In genomic region chr12:105783983-105784947, GRCh38 we compare ENCODE assay signal across 10 cellular contexts.
DNase-seq lines count a peak whose midpoint lies in the region; ATAC-seq and TF ChIP-seq lines count a peak whose summit lies in the region.
"Had no signal": no experiment of that assay in that cellular context is flagged by ENCODE, and none has a peak within 500 bp of the region (broad histone marks: within the 10 kb centered on the region; RNA-seq: fewer than 3 reads in every experiment).

No MANE protein-coding gene starts in this region.

- H3K36me3 Mint-ChIP-seq in activated naive CD4-positive, alpha-beta T cell treated with anti-CD3 and anti-CD28 coated beads for 36 hours (ENCODE audit: low read depth), result no peaks in the 10 kb centered on the region
- H3K36me3 Mint-ChIP-seq in stimulated activated memory B cell treated with anti-CD40 and anti-IgM and Interleukin-4, amounts not matched to agents 10 μg/mL and 1 μg/mL and 100 μg/mL, for 72 hours, result no peaks in the 10 kb centered on the region
- no peaks in the 10 kb centered on the region for H3K36me3 Mint-ChIP-seq in MCF 10A (ENCODE audit: insufficient read depth, unreplicated experiment)
- H3K36me3 Mint-ChIP-seq in activated CD8-positive, alpha-beta memory T cell treated with anti-CD3 and anti-CD28 coated beads, Interleukin-2, amount 10 ng/mL, durations not matched to agents 7 days and 5 days, result no peaks in the 10 kb centered on the region
- H3K36me3 Mint-ChIP-seq: activated naive CD4-positive, alpha-beta T cell treated with anti-CD3 and anti-CD28 coated beads, Interleukin-2, amount 50 U/mL, for 24 hours had no signal

- TF ChIP-seq CTCF in MCF 10A (IDR thresholded peaks at IDR 0.05; ENCODE audit: unreplicated experiment), result no peak

- intact Hi-C loops in activated naive CD4-positive, alpha-beta T cell treated with anti-CD3 and anti-CD28 coated beads for 36 hours (cut with micrococcal nuclease), result no loop called here
- intact Hi-C loops in MCF 10A (cut with micrococcal nuclease), result no loop called here

- POLR2A ChIA-PET in MCF 10A (lab: Yijun Ruan, JAX), result no interaction called here

- H3K4me1 Mint-ChIP-seq in activated naive CD4-positive, alpha-beta T cell treated with anti-CD3 and anti-CD28 coated beads for 36 hours (ENCODE audit: low read depth), result peaks cover 9% of the 10 kb centered on the region
- H3K4me1 Mint-ChIP-seq in stimulated activated memory B cell treated with anti-CD40 and anti-IgM and Interleukin-4, amounts not matched to agents 10 μg/mL and 1 μg/mL and 100 μg/mL, for 72 hours, result peaks cover 11% of the 10 kb centered on the region
- H3K4me1 Mint-ChIP-seq in MCF 10A (ENCODE audit: insufficient read depth, unreplicated experiment), result no peaks in the 10 kb centered on the region
- H3K4me1 Mint-ChIP-seq in activated CD8-positive, alpha-beta memory T cell treated with anti-CD3 and anti-CD28 coated beads, Interleukin-2, amount 10 ng/mL, durations not matched to agents 7 days and 5 days, result peaks cover 7% of the 10 kb centered on the region
- H3K4me1 Mint-ChIP-seq: activated naive CD4-positive, alpha-beta T cell treated with anti-CD3 and anti-CD28 coated beads, Interleukin-2, amount 50 U/mL, for 24 hours had no signal

- H3K27me3 Mint-ChIP-seq in activated naive CD4-positive, alpha-beta T cell treated with anti-CD3 and anti-CD28 coated beads for 36 hours (ENCODE audit: low read depth), result no peaks in the 10 kb centered on the region
- H3K27me3 Mint-ChIP-seq in stimulated activated memory B cell treated with anti-CD40 and anti-IgM and Interleukin-4, amounts not matched to agents 10 μg/mL and 1 μg/mL and 100 μg/mL, for 72 hours, result peaks cover 2% of the 10 kb centered on the region
- H3K27me3 Mint-ChIP-seq in MCF 10A (ENCODE audit: insufficient read depth, unreplicated experiment), result no peaks in the 10 kb centered on the region
- no peaks in the 10 kb centered on the region for H3K27me3 Mint-ChIP-seq in activated CD8-positive, alpha-beta memory T cell treated with anti-CD3 and anti-CD28 coated beads, Interleukin-2, amount 10 ng/mL, durations not matched to agents 7 days and 5 days

- no peaks in the 10 kb centered on the region for H3K9me3 Mint-ChIP-seq in activated naive CD4-positive, alpha-beta T cell treated with anti-CD3 and anti-CD28 coated beads for 36 hours
- peaks cover 4% of the 10 kb centered on the region for H3K9me3 Mint-ChIP-seq in stimulated activated memory B cell treated with anti-CD40 and anti-IgM and Interleukin-4, amounts not matched to agents 10 μg/mL and 1 μg/mL and 100 μg/mL, for 72 hours
- no peaks in the 10 kb centered on the region for H3K9me3 Mint-ChIP-seq in MCF 10A (ENCODE audit: unreplicated experiment)
- H3K9me3 Mint-ChIP-seq in activated CD8-positive, alpha-beta memory T cell treated with anti-CD3 and anti-CD28 coated beads, Interleukin-2, amount 10 ng/mL, durations not matched to agents 7 days and 5 days (ENCODE audit: low read depth), result no peaks in the 10 kb centered on the region

- DNase-seq in activated naive CD4-positive, alpha-beta T cell treated with anti-CD3 and anti-CD28 coated beads for 36 hours, result peak; percentile 10
- no peak for DNase-seq in activated naive CD4-positive, alpha-beta T cell treated with anti-CD3 and anti-CD28 coated beads, Interleukin-2, amount 50 U/mL, for 16 hours
- peak; percentile 84 for DNase-seq in NOMO-1 treated with DMSO at 0.1 percent for 48 hours (lab: John Stamatoyannopoulos, UW; ENCODE audit: unreplicated experiment)
- DNase-seq in NCI-H1105 (lab: John Stamatoyannopoulos, UW), result no peak
- DNase-seq in MCF 10A (ENCODE audit: unreplicated experiment), result no peak
- DNase-seq in activated CD8-positive, alpha-beta memory T cell treated with anti-CD3 and anti-CD28 coated beads, Interleukin-2, amount 10 ng/mL, durations not matched to agents 7 days and 5 days, result no peak
- DNase-seq: NCI-H2227 treated with DMSO at 0.1 percent for 48 hours had no signal

- no peak overlapping the region for H3K4me3 Mint-ChIP-seq in activated naive CD4-positive, alpha-beta T cell treated with anti-CD3 and anti-CD28 coated beads for 36 hours
- H3K4me3 Mint-ChIP-seq in stimulated activated memory B cell treated with anti-CD40 and anti-IgM and Interleukin-4, amounts not matched to agents 10 μg/mL and 1 μg/mL and 100 μg/mL, for 72 hours, result no peak overlapping the region
- no peak overlapping the region for H3K4me3 Mint-ChIP-seq in MCF 10A (ENCODE audit: unreplicated experiment)
- H3K4me3 Mint-ChIP-seq in activated CD8-positive, alpha-beta memory T cell treated with anti-CD3 and anti-CD28 coated beads, Interleukin-2, amount 10 ng/mL, durations not matched to agents 7 days and 5 days, result no peak overlapping the region
- H3K4me3 Mint-ChIP-seq: activated naive CD4-positive, alpha-beta T cell treated with anti-CD3 and anti-CD28 coated beads, Interleukin-2, amount 50 U/mL, for 24 hours had no signal

- H3K27ac Mint-ChIP-seq in activated naive CD4-positive, alpha-beta T cell treated with anti-CD3 and anti-CD28 coated beads for 36 hours, result no peak overlapping the region
- H3K27ac Mint-ChIP-seq in stimulated activated memory B cell treated with anti-CD40 and anti-IgM and Interleukin-4, amounts not matched to agents 10 μg/mL and 1 μg/mL and 100 μg/mL, for 72 hours, result peak overlapping the region; percentile 19
- no peak overlapping the region for H3K27ac Mint-ChIP-seq in MCF 10A (ENCODE audit: low read depth, unreplicated experiment)
- H3K27ac Mint-ChIP-seq in activated CD8-positive, alpha-beta memory T cell treated with anti-CD3 and anti-CD28 coated beads, Interleukin-2, amount 10 ng/mL, durations not matched to agents 7 days and 5 days, result no peak overlapping the region
- H3K27ac Mint-ChIP-seq: activated naive CD4-positive, alpha-beta T cell treated with anti-CD3 and anti-CD28 coated beads, Interleukin-2, amount 50 U/mL, for 24 hours had no signal

- peak; percentile 76 for ATAC-seq in HG02885 (IDR thresholded peaks at IDR 0.05; ENCODE audit: poor library complexity, unreplicated experiment)
- peak; percentile 55 for ATAC-seq in stimulated activated memory B cell treated with anti-CD40 and anti-IgM and Interleukin-4, amounts not matched to agents 10 μg/mL and 1 μg/mL and 100 μg/mL, for 72 hours
- ATAC-seq in activated CD8-positive, alpha-beta memory T cell treated with anti-CD3 and anti-CD28 coated beads, Interleukin-2, amount 10 ng/mL, durations not matched to agents 7 days and 5 days, result no peak

- CTCF ChIA-PET in activated naive CD4-positive, alpha-beta T cell treated with anti-CD3 and anti-CD28 coated beads for 36 hours (lab: Charles Lee), result no interaction called here
- CTCF ChIA-PET in MCF 10A (lab: Yijun Ruan, JAX), result interaction anchor here (0.6 to 0.7 kb wide), 2 partner anchors 24 to 65 kb away, joined by 3 to 6 read pairs; no protein-coding TSS in a partner anchor
- CTCF ChIA-PET in activated CD8-positive, alpha-beta memory T cell treated with anti-CD3 and anti-CD28 coated beads, Interleukin-2, amount 10 ng/mL, durations not matched to agents 7 days and 5 days (lab: Charles Lee), result no interaction called here

- BruUV-seq in MCF 10A (replicated peaks; lab: Mats Ljungman, UMichigan), result no TSS peak

Comparison
In these comparisons a context has a peak if more than half of its experiments do, and no peak if none do; other contexts are left out.
1. DNase-seq: peak in activated naive CD4-positive, alpha-beta T cell treated with anti-CD3 and anti-CD28 coated beads for 36 hours (single experiment) and NOMO-1 treated with DMSO at 0.1 percent for 48 hours (single experiment); none in activated naive CD4-positive, alpha-beta T cell treated with anti-CD3 and anti-CD28 coated beads, Interleukin-2, amount 50 U/mL, for 16 hours (single experiment), NCI-H1105 (single experiment), MCF 10A (single experiment) and activated CD8-positive, alpha-beta memory T cell treated with anti-CD3 and anti-CD28 coated beads, Interleukin-2, amount 10 ng/mL, durations not matched to agents 7 days and 5 days (single experiment).